ENCODE assay signal across 17 cellular contexts in genomic region chr11:121699801-121700200, GRCh38.
DNase-seq lines count a peak whose midpoint lies in the region; ATAC-seq and TF ChIP-seq lines count a peak whose summit lies in the region.
"Had no signal": no experiment of that assay in that cellular context is flagged by ENCODE, and none has a peak within 500 bp of the region (broad histone marks: within the 10 kb centered on the region; RNA-seq: fewer than 3 reads in every experiment).

No MANE protein-coding gene starts in this region.

- DNase-seq in G401 (ENCODE audit: low spot score) (peak; percentile 1), putamen (ENCODE audit: low spot score) (peak; percentile 58), uterus (no peak), GM10248 (ENCODE audit: extremely low spot score) (no peak), WTC11 (ENCODE audit: low spot score) (no peak), NCI-H2196 (lab: John Stamatoyannopoulos, UW; ENCODE audit: unreplicated experiment) (no peak)
- DNase-seq: 8988T; AML-193; CD4-positive, alpha-beta memory T cell; DMS153; DMS79 treated with DMSO at 0.1 percent for 48 hours; EL; GDM1 had no signal

- TF ChIP-seq CTCF in uterus (IDR thresholded peaks at IDR 0.05), result no peak
- no peak for TF ChIP-seq CTCF in GM10248 (IDR thresholded peaks at IDR 0.05; ENCODE audit: control extremely low read depth, extremely low read depth, low read depth, missing control alignments)
- no peak for TF ChIP-seq CTCF in WTC11 (IDR thresholded peaks at IDR 0.05)

- H3K4me1 Mint-ChIP-seq in WTC11, result peaks cover 34% of the 10 kb centered on the region
- H3K4me1 Mint-ChIP-seq: CD4-positive, alpha-beta memory T cell; IgD-negative memory B cell had no signal

- no peaks in the 10 kb centered on the region for H3K9me3 ChIP-seq in uterus
- H3K9me3 ChIP-seq: HAP-1 had no signal

- no peak overlapping the region for H3K27ac Mint-ChIP-seq in WTC11
- H3K27ac Mint-ChIP-seq: CD4-positive, alpha-beta memory T cell; IgD-negative memory B cell had no signal

- H3K4me1 ChIP-seq in uterus, result no peaks in the 10 kb centered on the region
- H3K4me1 ChIP-seq: HAP-1 had no signal

- no peak for TF ChIP-seq POLR2A in uterus (IDR thresholded peaks at IDR 0.05)

- 0 out of 2 replicates have a peak, but pooled peaks cover 9% of the 10 kb centered on the region for H3K9me3 Mint-ChIP-seq in WTC11
- H3K9me3 Mint-ChIP-seq: CD4-positive, alpha-beta memory T cell; IgD-negative memory B cell had no signal

- no peak overlapping the region for H3K4me3 Mint-ChIP-seq in WTC11
- H3K4me3 Mint-ChIP-seq: CD4-positive, alpha-beta memory T cell; IgD-negative memory B cell had no signal

- H3K27me3 ChIP-seq in layer of hippocampus (ENCODE audit: control insufficient read depth, insufficient read depth, low read length) (no peaks in the 10 kb centered on the region), uterus (no peaks in the 10 kb centered on the region)

- CTCF ChIA-PET in GM10248 (lab: Yijun Ruan, JAX) (interaction anchor here (1.0 kb wide), 1 partner anchor 44 kb away, joined by 3 read pairs; no protein-coding TSS in a partner anchor), WTC11 (lab: Charles Lee) (interaction anchor here (1.1 kb wide), 1 partner anchor 408 kb away, joined by 3 read pairs; no protein-coding TSS in a partner anchor)

- no peak overlapping the region for H3K4me3 ChIP-seq in uterus
- H3K4me3 ChIP-seq: HAP-1 had no signal

- no peaks in the 10 kb centered on the region for H3K36me3 Mint-ChIP-seq in WTC11
- H3K36me3 Mint-ChIP-seq: IgD-negative memory B cell had no signal

- POLR2A ChIA-PET in GM10248 (lab: Yijun Ruan, JAX), result no interaction called here
- POLR2A ChIA-PET in WTC11 (lab: Charles Lee), result no interaction called here

- H3K27me3 Mint-ChIP-seq in WTC11 (ENCODE audit: low read depth), result peaks cover 3% of the 10 kb centered on the region; the same call in 1 of the 2 replicates

- H3K27ac ChIP-seq in cingulate gyrus (ENCODE audit: low read depth, low read length) (peak overlapping the region; percentile 73), layer of hippocampus (ENCODE audit: low read depth, low read length) (peak overlapping the region; percentile 79), uterus (no peak overlapping the region)

- ATAC-seq in WTC11, result no peak

- in situ Hi-C loops in G401 (cut with HindIII; ENCODE audit: low sequenced_read_pairs), result no loop called here

- no peaks in the 10 kb centered on the region for H3K36me3 ChIP-seq in uterus
- H3K36me3 ChIP-seq: HAP-1 had no signal

- intact Hi-C loops in uterus (cut with DNase I; ENCODE audit: low total_unique reads), result no loop called here

TF ChIP-seq in WTC11, 78 proteins besides CTCF, POLR2A, EP300 and RAD21:
- TF ChIP-seq ESRRA (CRISPR knock-in tag; IDR thresholded peaks at IDR 0.05; ENCODE audit: borderline replicate concordance) (no peak), ERG (CRISPR knock-in tag; IDR thresholded peaks at IDR 0.05) (no peak), ZNF281 (CRISPR knock-in tag; IDR thresholded peaks at IDR 0.05) (no peak)
TF ChIP-seq in WTC11: peak in this region for 0.

Comparison
In these comparisons a context has a peak if more than half of its experiments do, and no peak if none do; other contexts are left out.
1. DNase-seq: peak in G401 (single experiment) and putamen (single experiment); none in uterus (0 of 2), GM10248 (single experiment), WTC11 (single experiment) and NCI-H2196 (single experiment).
2. H3K27ac ChIP-seq: peak in cingulate gyrus (single experiment) and layer of hippocampus (single experiment); none in uterus (0 of 2).